In the genomic region with DNA sequence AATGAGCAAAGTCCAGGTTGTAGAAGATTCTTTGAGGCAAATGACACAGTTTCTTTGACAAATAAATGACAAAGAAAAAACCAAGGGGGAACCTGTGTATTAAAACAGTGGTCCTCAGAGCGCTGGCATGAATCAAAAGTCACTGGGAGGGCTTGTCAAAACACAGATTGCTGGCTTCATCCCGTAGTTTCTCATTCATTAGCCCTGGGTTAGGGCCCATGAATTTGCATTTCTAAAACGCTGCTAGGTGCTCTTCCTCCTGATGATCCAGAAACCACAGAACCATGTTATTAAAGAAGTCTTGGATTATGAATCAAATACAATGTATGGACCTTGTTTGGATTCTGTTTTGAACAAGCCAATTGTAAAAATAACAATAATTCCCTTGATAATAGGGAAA, we compare ENCODE assay signal across 28 cellular contexts.
"Had no signal": no experiment of that assay in that cellular context is flagged by ENCODE, and none has a peak within 500 bp of the region (broad histone marks: within the 10 kb centered on the region; RNA-seq: fewer than 3 reads in every experiment).

No MANE protein-coding gene starts in this region.

- H3K36me3 ChIP-seq: ovary, uterus had no signal

- H3K9me3 ChIP-seq: heart left ventricle, lower lobe of right lung, mucosa of descending colon, ovary, prostate gland, sigmoid colon, tibial nerve, uterus had no signal

- H3K4me3 ChIP-seq: heart left ventricle, lower lobe of right lung, mucosa of descending colon, ovary, prostate gland, sigmoid colon, tibial nerve, uterus had no signal

- H3K27me3 Mint-ChIP-seq: type B pancreatic cell had no signal

- H3K4me1 Mint-ChIP-seq: stimulated activated memory B cell treated with anti-CD40 and anti-IgM and Interleukin-4, amounts not matched to agents 10 μg/mL and 1 μg/mL and 100 μg/mL, for 72 hours; stimulated activated naive CD8-positive, alpha-beta T cell treated with anti-CD3 and anti-CD28 coated beads, Interleukin-15, amount 100 ng/mL, for 72 hours had no signal

- H3K36me3 Mint-ChIP-seq: naive thymus-derived CD4-positive, alpha-beta T cell; natural killer cell treated with Interleukin-12 subunit alpha and Interleukin-12 subunit beta and Interleukin-15 and Interleukin-18, amount 100 ng/mL, for 72 hours; stimulated activated memory B cell treated with anti-CD40 and anti-IgM and Interleukin-4, amounts not matched to agents 10 μg/mL and 1 μg/mL and 100 μg/mL, for 72 hours had no signal

- H3K4me1 ChIP-seq: prostate gland had no signal

- H3K4me3 Mint-ChIP-seq: naive thymus-derived CD4-positive, alpha-beta T cell; natural killer cell treated with Interleukin-12 subunit alpha and Interleukin-12 subunit beta and Interleukin-15 and Interleukin-18, amount 100 ng/mL, for 72 hours; stimulated activated memory B cell treated with anti-CD40 and anti-IgM and Interleukin-4, amounts not matched to agents 10 μg/mL and 1 μg/mL and 100 μg/mL, for 72 hours; stimulated activated naive CD8-positive, alpha-beta T cell treated with anti-CD3 and anti-CD28 coated beads, Interleukin-15, amount 100 ng/mL, for 72 hours; type B pancreatic cell had no signal

- H3K27ac ChIP-seq: lower lobe of right lung, ovary, prostate gland, tibial nerve had no signal

- H3K27me3 ChIP-seq: heart left ventricle, ovary, sigmoid colon, tibial nerve, uterus had no signal

- DNase-seq: heart left ventricle; kidney glomerular epithelial cell; left cardiac atrium; lower lobe of right lung; mammary epithelial cell; mesenchymal stem cell; midbrain; mucosa of descending colon; naive thymus-derived CD4-positive, alpha-beta T cell; ovary; retina; right cardiac atrium; sigmoid colon; small intestine; stimulated activated CD4-positive, alpha-beta T cell treated with anti-CD3 and anti-CD28 coated beads, Interleukin-1b, Interleukin-23, amount 100 ng/mL, for 48 hours; stimulated activated CD4-positive, alpha-beta T cell treated with anti-CD3 and anti-CD28 coated beads, Interleukin-2, amount 100 ng/mL, for 48 hours; stimulated activated CD4-positive, alpha-beta T cell treated with anti-CD3 and anti-CD28 coated beads, Interleukin-4, amount 100 ng/mL, for 4 hours; stimulated activated CD8-positive, alpha-beta memory T cell treated with anti-CD3 and anti-CD28 coated beads, Interleukin-4, amount 100 ng/mL, for 48 hours; stimulated activated naive CD4-positive, alpha-beta T cell treated with Interleukin-2 at 50 U/mL for 16 hours; stimulated activated naive CD8-positive, alpha-beta T cell treated with anti-CD3 and anti-CD28 coated beads, Interleukin-15, amount 100 ng/mL, for 72 hours; substantia nigra; uterus had no signal

- ATAC-seq: heart left ventricle; left cardiac atrium; left lobe of liver; lower lobe of right lung; mucosa of descending colon; naive thymus-derived CD4-positive, alpha-beta T cell; natural killer cell treated with Interleukin-12 subunit alpha and Interleukin-12 subunit beta and Interleukin-15 and Interleukin-18, amount 100 ng/mL, for 72 hours; right cardiac atrium; stimulated activated memory B cell treated with anti-CD40 and anti-IgM and Interleukin-4, amounts not matched to agents 10 μg/mL and 1 μg/mL and 100 μg/mL, for 72 hours; stimulated activated naive CD8-positive, alpha-beta T cell treated with anti-CD3 and anti-CD28 coated beads, Interleukin-15, amount 100 ng/mL, for 72 hours had no signal

- H3K27ac Mint-ChIP-seq: naive thymus-derived CD4-positive, alpha-beta T cell; natural killer cell treated with Interleukin-12 subunit alpha and Interleukin-12 subunit beta and Interleukin-15 and Interleukin-18, amount 100 ng/mL, for 72 hours; stimulated activated memory B cell treated with anti-CD40 and anti-IgM and Interleukin-4, amounts not matched to agents 10 μg/mL and 1 μg/mL and 100 μg/mL, for 72 hours; stimulated activated naive CD8-positive, alpha-beta T cell treated with anti-CD3 and anti-CD28 coated beads, Interleukin-15, amount 100 ng/mL, for 72 hours; type B pancreatic cell had no signal

- H3K9me3 Mint-ChIP-seq: natural killer cell treated with Interleukin-12 subunit alpha and Interleukin-12 subunit beta and Interleukin-15 and Interleukin-18, amount 100 ng/mL, for 72 hours; stimulated activated memory B cell treated with anti-CD40 and anti-IgM and Interleukin-4, amounts not matched to agents 10 μg/mL and 1 μg/mL and 100 μg/mL, for 72 hours; stimulated activated naive CD8-positive, alpha-beta T cell treated with anti-CD3 and anti-CD28 coated beads, Interleukin-15, amount 100 ng/mL, for 72 hours; type B pancreatic cell had no signal
